8 cellular contexts compared by ENCODE assay signal in genomic region chr19:17078920-17079709, GRCh38. TPM values are rescaled to one million over a fixed set of nuclear protein-coding genes. Genes with fewer than 3 reads are reported as not detected.
A peak's percentile ranks its signal among the peaks of the same experiment; 100 is the strongest.
DNase-seq lines count a peak whose midpoint lies in the region; ATAC-seq and TF ChIP-seq lines count a peak whose summit lies in the region.

No MANE protein-coding gene starts in this region.

- intact Hi-C loops in Calu3 (cut with micrococcal nuclease; ENCODE audit: unreplicated experiment) (no loop called here), prostate gland (cut with DNase I) (loop anchor here (5.0 kb wide), 1 partner anchor 58 kb away; no protein-coding TSS in a partner anchor)

- H3K27me3 ChIP-seq in RWPE2 (ENCODE audit: insufficient read depth, poor library complexity, severe bottlenecking) (no peaks in the 10 kb centered on the region), prostate gland (replicated peaks; ENCODE audit: insufficient read depth) (no peaks in the 10 kb centered on the region)

- H3K4me1 ChIP-seq in RWPE2 (ENCODE audit: insufficient read depth, poor library complexity, severe bottlenecking) (peaks cover 17% of the 10 kb centered on the region), prostate gland (replicated peaks) (peaks cover 12% of the 10 kb centered on the region)

- H3K27ac Mint-ChIP-seq in Calu3 (ENCODE audit: unreplicated experiment), result no peak overlapping the region

- 50% methylated on average over 19 of the region's 19 CpGs for WGBS in prostate gland

- H3K9me3 ChIP-seq in RWPE2 (ENCODE audit: severe bottlenecking) (no peaks in the 10 kb centered on the region), prostate gland (no peaks in the 10 kb centered on the region)

- H3K9me3 Mint-ChIP-seq in Calu3 (ENCODE audit: low read depth, unreplicated experiment), result no peaks in the 10 kb centered on the region

- H3K27me3 Mint-ChIP-seq in Calu3 (ENCODE audit: unreplicated experiment), result no peaks in the 10 kb centered on the region

- H3K4me3 ChIP-seq in RWPE2 (ENCODE audit: severe bottlenecking) (peak overlapping the region; percentile 9), epithelial cell of proximal tubule (ENCODE audit: low read depth, low read length) (peak overlapping the region; percentile 40), prostate gland (peak overlapping the region in 1 of 2 donors; percentile 7)

- H3K27ac ChIP-seq in RWPE2 (ENCODE audit: poor library complexity, severe bottlenecking) (peak overlapping the region; percentile 92), prostate gland (peak overlapping the region; percentile 73 to 75)

- H3K36me3 Mint-ChIP-seq in Calu3 (ENCODE audit: insufficient read depth, unreplicated experiment), result peaks cover 30% of the 10 kb centered on the region

- ATAC-seq in RWPE2 (ENCODE audit: low read depth), result no peak
- ATAC-seq in GM18907 (IDR thresholded peaks at IDR 0.05; ENCODE audit: unreplicated experiment), result no peak

- no TSS peak for BruUV-seq in Calu3 (replicated peaks; lab: Mats Ljungman, UMichigan)

- H3K36me3 ChIP-seq in RWPE2 (ENCODE audit: low read depth), result no peaks in the 10 kb centered on the region
- no peaks in the 10 kb centered on the region for H3K36me3 ChIP-seq in prostate gland

- peak overlapping the region; percentile 17 for H3K4me3 Mint-ChIP-seq in Calu3 (ENCODE audit: low read depth, unreplicated experiment)

- no peak for TF ChIP-seq POLR2A in prostate gland (IDR thresholded peaks at IDR 0.05)

- peaks cover 8% of the 10 kb centered on the region for H3K4me1 Mint-ChIP-seq in Calu3 (ENCODE audit: low read depth, unreplicated experiment)

- no peak for DNase-seq in Calu3
- no peak for DNase-seq in RWPE2 (ENCODE audit: low spot score)
- no peak for DNase-seq in epithelial cell of proximal tubule (ENCODE audit: low read depth)
- no peak for DNase-seq in prostate gland (ENCODE audit: low spot score)
- no peak for DNase-seq in DMS 273 (lab: John Stamatoyannopoulos, UW; ENCODE audit: unreplicated experiment)
- no peak for DNase-seq in amniotic stem cell (lab: John Stamatoyannopoulos, UW)
- no peak for DNase-seq in stimulated activated CD4-positive, alpha-beta T cell treated with anti-CD3 and anti-CD28 coated beads, Interleukin-2, amount 100 ng/mL, for 48 hours

- TF ChIP-seq CTCF in Calu3 (IDR thresholded peaks at IDR 0.05; ENCODE audit: unreplicated experiment) (no peak), RWPE2 (IDR thresholded peaks at IDR 0.05; ENCODE audit: poor library complexity, severe bottlenecking) (no peak), epithelial cell of proximal tubule (conservative IDR thresholded peaks at IDR 0.05; ENCODE audit: low read depth, low read length) (no peak), prostate gland (IDR thresholded peaks at IDR 0.05) (no peak)

- CTCF ChIA-PET in Calu3 (lab: Charles Lee), result no interaction called here

RNA-seq across cellular contexts. Expression of gene MYO9B, which starts 3.5 kb away (rescaled TPM):
- 38.4 and 40.4 TPM in 2 replicates for total RNA-seq in Calu3 (2022)
- 53.9 and 55.9 TPM in 2 replicates for total RNA-seq in epithelial cell of proximal tubule
- total RNA-seq in prostate gland, result 100 to 1,000 TPM in 1 of 2 donors, 10 to 100 TPM in 1; 50.9 to 208 TPM

RNA-seq across cellular contexts. Expression of gene HAUS8, which starts 3.9 kb away (rescaled TPM):
- total RNA-seq in Calu3 (2022), result 15.7 and 20.5 TPM in 2 replicates
- 20.5 and 25.5 TPM in 2 replicates for total RNA-seq in epithelial cell of proximal tubule
- total RNA-seq in prostate gland, result 10 to 100 TPM in 1 of 2 donors, 1 to 10 TPM in 1; 6.5 to 15.3 TPM

RNA-seq across cellular contexts. Expression of gene CPAMD8, which starts 52.5 kb away (rescaled TPM):
- total RNA-seq in Calu3 (2022) (5.7 and 5.8 TPM in 2 replicates), epithelial cell of proximal tubule (0.22 and 8.2 TPM in 2 replicates), prostate gland (100 to 1,000 TPM; 134 to 216 TPM)

Comparison
In these comparisons a context has a peak if more than half of its experiments do, and no peak if none do; other contexts are left out.
1. RNA of gene CPAMD8, which starts 52.5 kb away (total RNA-seq): 134 to 216 TPM in prostate gland; 0.22 to 8.2 TPM in epithelial cell of proximal tubule and 5.7 to 5.8 TPM in Calu3; every median in the first group is over 10 times any median in the second.